Comparison of ENCODE assay signal across 13 cellular contexts in genomic region chr15:57391537-57391936, GRCh38. TPM values are rescaled to one million over a fixed set of nuclear protein-coding genes. Genes with fewer than 3 reads are reported as not detected.
DNase-seq lines count a peak whose midpoint lies in the region; ATAC-seq and TF ChIP-seq lines count a peak whose summit lies in the region.
"Had no signal": no experiment of that assay in that cellular context is flagged by ENCODE, and none has a peak within 500 bp of the region (broad histone marks: within the 10 kb centered on the region; RNA-seq: fewer than 3 reads in every experiment).

No MANE protein-coding gene starts in this region.

- peak; percentile 85 for ATAC-seq in left colon

- no peaks in the 10 kb centered on the region for H3K36me3 ChIP-seq in colonic mucosa
- H3K36me3 ChIP-seq in stomach = no peaks in the 10 kb centered on the region
- H3K36me3 ChIP-seq in BE2C = no peaks in the 10 kb centered on the region
- H3K36me3 ChIP-seq: BLaER1 had no signal

- H3K27me3 ChIP-seq in colonic mucosa (no peaks in the 10 kb centered on the region), stomach (no peaks in the 10 kb centered on the region), BE2C (no peaks in the 10 kb centered on the region)
- H3K27me3 ChIP-seq: BLaER1 had no signal

- H3K27ac ChIP-seq in colonic mucosa = no peak overlapping the region
- no peak overlapping the region for H3K27ac ChIP-seq in stomach
- H3K27ac ChIP-seq: BLaER1, GM23248 had no signal

- TF ChIP-seq CTCF in colonic mucosa (IDR thresholded peaks at IDR 0.05) (no peak), stomach (IDR thresholded peaks at IDR 0.05) (no peak), BE2C (IDR thresholded peaks at IDR 0.05; ENCODE audit: low read depth, low read length) (no peak)

- TF ChIP-seq POLR2A in stomach (IDR thresholded peaks at IDR 0.05) = no peak

- H3K4me1 ChIP-seq in colonic mucosa = no peaks in the 10 kb centered on the region
- peaks cover 13 to 56% (median 28%) of the 10 kb centered on the region in 4 donors for H3K4me1 ChIP-seq in stomach
- H3K4me1 ChIP-seq in BE2C = no peaks in the 10 kb centered on the region
- H3K4me1 ChIP-seq: BLaER1 had no signal

- H3K4me3 ChIP-seq in colonic mucosa (no peak overlapping the region), stomach (no peak overlapping the region), BE2C (ENCODE audit: low read depth, low read length) (no peak overlapping the region)
- H3K4me3 ChIP-seq: BLaER1, GM23248 had no signal

- TF ChIP-seq EP300 in stomach (IDR thresholded peaks at IDR 0.05) = no peak

- intact Hi-C loops in colonic mucosa (cut with DNase I) (no loop called here), left colon (cut with DNase I, micrococcal nuclease) (no loop called here), stomach (cut with DNase I; ENCODE audit: low total_unique reads) (no loop called here)

- H3K9me3 ChIP-seq in colonic mucosa (no peaks in the 10 kb centered on the region), stomach (no peaks in the 10 kb centered on the region), BE2C (no peaks in the 10 kb centered on the region)

- 83 to 95% (median 88%) methylated on average over 2 of the region's 2 CpGs for WGBS in stomach, 5 donors

- DNase-seq in HT-29 (ENCODE audit: low spot score) (peak; percentile 64), colonic mucosa (peak; percentile 42), left colon (no peak), stomach (no peak), BE2C (no peak), AG08396 (ENCODE audit: low spot score) (no peak), midbrain (lab: John Stamatoyannopoulos, UW) (no peak)
- DNase-seq: CD8-positive, alpha-beta memory T cell; DMS53; GF-D8; GM23248; H9 had no signal

- H3K9ac ChIP-seq in colonic mucosa (ENCODE audit: low read depth in 2 of 2, low read length in 2 of 2) = no peak overlapping the region
- H3K9ac ChIP-seq: BLaER1, GM23248 had no signal

RNA-seq across cellular contexts. Expression of gene CGNL1, which starts 15.2 kb away (rescaled TPM):
- total RNA-seq in HT-29 (2014; rRNA removed; shearing (Covaris generic)) = 0.29 and 0.36 TPM in 2 replicates
- 1 to 10 TPM; 3.9 to 4.7 TPM for total RNA-seq in colonic mucosa
- total RNA-seq in left colon = 1 to 10 TPM; 2.8 to 4.1 TPM
- 10 to 100 TPM in 4 of 5 donors, under 1 TPM in 1; 0.29 to 36.2 (median 29.3) TPM for total RNA-seq in stomach
- 10 to 100 TPM in 1 of 3 donors, 1 to 10 TPM in 2; 4.9 to 16.4 (median 8.2) TPM for polyA plus RNA-seq in stomach
- polyA plus RNA-seq in BE2C (2012; ENCODE audit: insufficient read depth, insufficient read length, low read depth) = 0.26 TPM
- total RNA-seq: CD8-positive, alpha-beta memory T cell had no signal
- polyA plus RNA-seq: CD8-positive, alpha-beta memory T cell had no signal

Comparison
In these comparisons a context has a peak if more than half of its experiments do, and no peak if none do; other contexts are left out.
1. DNase-seq: peak in HT-29 (single experiment) and colonic mucosa (single experiment); none in left colon (0 of 2), stomach (single experiment), BE2C (single experiment), AG08396 (single experiment) and midbrain (single experiment).